ENCODE assay signal across 25 cellular contexts in the genomic region with DNA sequence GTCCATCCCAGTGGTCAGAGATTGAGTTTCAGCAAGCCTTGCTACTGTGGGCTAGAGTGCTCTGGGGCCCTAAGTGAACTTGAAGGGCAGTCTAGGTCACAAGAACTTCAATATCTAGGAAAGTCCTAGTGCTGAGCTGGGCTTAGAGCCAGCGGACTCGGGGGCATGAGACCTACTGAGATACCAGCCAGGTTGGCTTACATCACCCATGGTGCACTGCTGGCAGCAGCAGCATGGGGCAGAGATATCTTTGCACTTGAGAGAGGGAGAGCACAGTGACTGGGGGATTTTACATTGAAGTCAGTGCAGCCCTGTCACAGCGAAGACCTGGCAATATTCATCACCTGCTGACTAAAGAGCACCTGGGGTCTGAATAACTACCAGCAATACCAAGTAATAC.
DNase-seq lines count a peak whose midpoint lies in the region; ATAC-seq, FAIRE-seq and TF ChIP-seq lines count a peak whose summit lies in the region.
"Had no signal": no experiment of that assay in that cellular context is flagged by ENCODE, and none has a peak within 500 bp of the region (broad histone marks: within the 10 kb centered on the region; RNA-seq: fewer than 3 reads in every experiment).

No MANE protein-coding gene starts in this region.

- H3K27me3 ChIP-seq in left ventricle myocardium inferior (ENCODE audit: low read depth) (no peaks in the 10 kb centered on the region), stomach (no peaks in the 10 kb centered on the region), HAP-1 (ENCODE audit: low read depth) (no peaks in the 10 kb centered on the region; the same call in 1 of the 2 replicates)
- H3K27me3 ChIP-seq in CD8-positive, alpha-beta T cell (ENCODE audit: insufficient read depth, low read length), result no peaks in the 10 kb centered on the region
- H3K27me3 ChIP-seq: BLaER1 had no signal

- no peak overlapping the region for H3K27ac Mint-ChIP-seq in CD8-positive, alpha-beta T cell
- H3K27ac Mint-ChIP-seq: B cell; CD4-positive, CD25-positive, alpha-beta regulatory T cell; CD8-positive, alpha-beta memory T cell; HFFc6 had no signal

- no peaks in the 10 kb centered on the region for H3K27me3 Mint-ChIP-seq in CD8-positive, alpha-beta T cell (ENCODE audit: low read depth)
- H3K27me3 Mint-ChIP-seq: B cell; CD4-positive, CD25-positive, alpha-beta regulatory T cell; CD8-positive, alpha-beta memory T cell had no signal

- POLR2A ChIA-PET in CD8-positive, alpha-beta T cell (lab: Charles Lee), result no interaction called here

- no peaks in the 10 kb centered on the region for H3K4me1 Mint-ChIP-seq in CD8-positive, alpha-beta T cell (ENCODE audit: low read depth)
- H3K4me1 Mint-ChIP-seq: B cell; CD8-positive, alpha-beta memory T cell had no signal

- no peaks in the 10 kb centered on the region for H3K36me3 Mint-ChIP-seq in CD8-positive, alpha-beta T cell
- H3K36me3 Mint-ChIP-seq: CD4-positive, CD25-positive, alpha-beta regulatory T cell; CD8-positive, alpha-beta memory T cell had no signal

- no peak for TF ChIP-seq CTCF in left ventricle myocardium inferior (IDR thresholded peaks at IDR 0.05; ENCODE audit: borderline replicate concordance)
- TF ChIP-seq CTCF in stomach (IDR thresholded peaks at IDR 0.05), result no peak
- TF ChIP-seq CTCF in CD8-positive, alpha-beta T cell (IDR thresholded peaks at IDR 0.05), result no peak

- H3K4me3 ChIP-seq in left ventricle myocardium inferior (no peak overlapping the region), stomach (no peak overlapping the region), HAP-1 (no peak overlapping the region)
- no peak overlapping the region for H3K4me3 ChIP-seq in CD8-positive, alpha-beta T cell (ENCODE audit: low read depth, low read length)
- H3K4me3 ChIP-seq: BLaER1, GM23248 had no signal

- no peak for TF ChIP-seq EP300 in stomach (IDR thresholded peaks at IDR 0.05)

- in situ Hi-C loops in HAP-1 (cut with MboI; ENCODE audit: low sequenced_read_pairs), result no loop called here

- H3K4me3 Mint-ChIP-seq in CD8-positive, alpha-beta T cell, result no peak overlapping the region
- H3K4me3 Mint-ChIP-seq: B cell; CD4-positive, CD25-positive, alpha-beta regulatory T cell; CD8-positive, alpha-beta memory T cell; HFFc6 had no signal

- peaks cover 14% of the 10 kb centered on the region for H3K9me3 Mint-ChIP-seq in CD8-positive, alpha-beta T cell

- TF ChIP-seq POLR2A in stomach (IDR thresholded peaks at IDR 0.05), result no peak
- TF ChIP-seq POLR2A in GM12892 (IDR thresholded peaks at IDR 0.05; ENCODE audit: low read depth, low read length), result no peak

- intact Hi-C loops in Right ventricle myocardium inferior (cut with DNase I) (no loop called here), left cardiac atrium (cut with DNase I) (no loop called here), cardiac septum (cut with DNase I) (no loop called here), left ventricle myocardium inferior (cut with micrococcal nuclease) (no loop called here), stomach (cut with DNase I; ENCODE audit: low total_unique reads) (no loop called here)
- intact Hi-C loops in CD8-positive, alpha-beta T cell (cut with DNase I, micrococcal nuclease), result no loop called here

- DNase-seq in Right ventricle myocardium inferior (ENCODE audit: missing footprints) (no peak), left cardiac atrium (no peak), cardiac septum (ENCODE audit: low spot score) (peak; percentile 79), left ventricle myocardium inferior (peak; percentile 38), stomach (peak; percentile 62), HAP-1 (ENCODE audit: low spot score in 2 of 2) (no peak), GM12892 (ENCODE audit: insufficient read length) (no peak)
- DNase-seq in CD8-positive, alpha-beta T cell, result no peak
- DNase-seq: CD4-positive, CD25-positive, alpha-beta regulatory T cell; CD8-positive, alpha-beta memory T cell; DMS 273 treated with DMSO at 0.1 percent for 48 hours; DMS79; GF-D8; GM23248; H7; HFFc6 had no signal

- no peak for FAIRE-seq in GM12892 (lab: Jason Lieb, UNC)
- FAIRE-seq: A204.1, D721Med, GM12891, H1 had no signal

- CTCF ChIA-PET in CD8-positive, alpha-beta T cell (lab: Charles Lee), result no interaction called here

- WGBS in stomach, 5 donors, result 50 to 100% (median 68%) methylated on average over 1 to 3 of the region's 3 CpGs

- H3K4me1 ChIP-seq in left ventricle myocardium inferior, result no peaks in the 10 kb centered on the region
- H3K4me1 ChIP-seq in stomach, result no peaks in the 10 kb centered on the region
- no peaks in the 10 kb centered on the region for H3K4me1 ChIP-seq in CD8-positive, alpha-beta T cell (ENCODE audit: insufficient read depth, low read length)
- H3K4me1 ChIP-seq in HAP-1, result no peaks in the 10 kb centered on the region

- H3K36me3 ChIP-seq in left ventricle myocardium inferior, result no peaks in the 10 kb centered on the region
- H3K36me3 ChIP-seq in stomach, result no peaks in the 10 kb centered on the region
- H3K36me3 ChIP-seq in CD8-positive, alpha-beta T cell (ENCODE audit: insufficient read depth, low read length), result no peaks in the 10 kb centered on the region
- no peaks in the 10 kb centered on the region for H3K36me3 ChIP-seq in HAP-1 (replicated peaks)
- H3K36me3 ChIP-seq: BLaER1 had no signal

- H3K9me3 ChIP-seq in left ventricle myocardium inferior (replicated peaks), result peaks cover 43% of the 10 kb centered on the region
- H3K9me3 ChIP-seq in stomach, result peaks cover 0 to 32% (median 9%) of the 10 kb centered on the region in 4 donors
- no peaks in the 10 kb centered on the region for H3K9me3 ChIP-seq in CD8-positive, alpha-beta T cell (ENCODE audit: low read length)
- H3K9me3 ChIP-seq in HAP-1, result no peaks in the 10 kb centered on the region

- ATAC-seq in Right ventricle myocardium inferior (peak; percentile 84), left cardiac atrium (no peak)
- no peak for ATAC-seq in CD8-positive, alpha-beta T cell
- ATAC-seq: HCT116 had no signal

- H3K27ac ChIP-seq in left ventricle myocardium inferior (replicated peaks), result no peak overlapping the region
- no peak overlapping the region for H3K27ac ChIP-seq in stomach
- no peak overlapping the region for H3K27ac ChIP-seq in CD8-positive, alpha-beta T cell (ENCODE audit: low read depth, low read length)
- H3K27ac ChIP-seq: 22Rv1, BLaER1, C4-2B, GM23248 had no signal

Comparison
In these comparisons a context has a peak if more than half of its experiments do, and no peak if none do; other contexts are left out.
1. DNase-seq: peak in cardiac septum (single experiment), left ventricle myocardium inferior (single experiment) and stomach (single experiment); none in Right ventricle myocardium inferior (single experiment), left cardiac atrium (single experiment), CD8-positive, alpha-beta T cell (0 of 7), HAP-1 (0 of 2) and GM12892 (single experiment).